24 cellular contexts compared by ENCODE assay signal in genomic region chrX:18889346-18889745, GRCh38.
DNase-seq lines count a peak whose midpoint lies in the region; ATAC-seq, FAIRE-seq and TF ChIP-seq lines count a peak whose summit lies in the region.
"Had no signal": no experiment of that assay in that cellular context is flagged by ENCODE, and none has a peak within 500 bp of the region (broad histone marks: within the 10 kb centered on the region; RNA-seq: fewer than 3 reads in every experiment).

No MANE protein-coding gene starts in this region.

- H3K4me1 Mint-ChIP-seq in chondrocyte (ENCODE audit: low read depth): peaks cover 30% of the 10 kb centered on the region

- H2AFZ ChIP-seq in HepG2 (ENCODE audit: low read length): no peak overlapping the region
- H2AFZ ChIP-seq: GM23338 had no signal

- no peak for FAIRE-seq in HepG2 (lab: Jason Lieb, UNC)
- FAIRE-seq: A549, GM12891 had no signal

- H3K4me1 ChIP-seq in HepG2 (ENCODE audit: insufficient read depth, low read length): peaks cover 32% of the 10 kb centered on the region
- H3K4me1 ChIP-seq in right lobe of liver: peaks cover 0 to 14% (median 0%) of the 10 kb centered on the region in 4 donors
- peaks cover 0 to 32% (median 21%) of the 10 kb centered on the region in 6 donors for H3K4me1 ChIP-seq in spleen

- in situ Hi-C loops in HepG2 (cut with HindIII; ENCODE audit: extremely low pct_ligation_motif_present, low pct_unique_long_range_greater_than_20kb) (loop anchor here (10.0 to 25.0 kb wide), 2 partner anchors 277 to 495 kb away; no protein-coding TSS in a partner anchor), GM13977 (cut with MboI; ENCODE audit: low pct_unique_long_range_greater_than_20kb, low sequenced_read_pairs, unreplicated experiment) (loop anchor here (25.0 kb wide), 1 partner anchor 477 kb away; no protein-coding TSS in a partner anchor)

- no peaks in the 10 kb centered on the region for H3K79me2 ChIP-seq in HepG2 (ENCODE audit: insufficient read depth, low read length)

- H3K27me3 ChIP-seq in HepG2 (ENCODE audit: control insufficient read depth in 1 of 2, insufficient read depth in 2 of 2, low read length in 2 of 2) (no peaks in the 10 kb centered on the region), right lobe of liver (no peaks in the 10 kb centered on the region), spleen (replicated peaks in 1 of 7) (no peaks in the 10 kb centered on the region)
- H3K27me3 ChIP-seq: BE2C had no signal

- ATAC-seq in HepG2 (no peak), right lobe of liver (no peak), GM18517 (IDR thresholded peaks at IDR 0.05; ENCODE audit: unreplicated experiment) (no peak)
- ATAC-seq: A549, GM23338, HCT116 had no signal

- WGBS in HepG2 (ENCODE audit: low lambda C conversion rate): 60% methylated on average over 1 of the region's 6 CpGs
- WGBS in right lobe of liver (ENCODE audit: insufficient coverage, low coverage, low lambda C conversion rate, missing lambda C conversion rate): 40% methylated on average over 2 of the region's 6 CpGs
- 78 to 94% (median 90%) methylated on average over 1 to 6 of the region's 6 CpGs for WGBS in spleen, 5 donors

- DNase-seq in HepG2 (ENCODE audit: low spot score) (no peak), right lobe of liver (no peak), spleen (peak; percentile 41), GM13977 (ENCODE audit: low spot score) (no peak), chondrocyte (ENCODE audit: low spot score) (no peak)
- DNase-seq: 8988T; ACHN; AML-193; BE2C; Calu3; CD4-positive, alpha-beta T cell; COR-L47; DMS53; DMS79 treated with DMSO at 0.1 percent for 48 hours; GF-D8; H9 had no signal

- POLR2A ChIA-PET in HepG2 (lab: Yijun Ruan, JAX): no interaction called here

- TF ChIP-seq EP300 in HepG2 (IDR thresholded peaks at IDR 0.05; ENCODE audit: low read depth in 2 of 2, low read length in 2 of 2) (no peak), HepG2 (CRISPR knock-in tag; IDR thresholded peaks at IDR 0.05; ENCODE audit: borderline replicate concordance) (no peak)

- no peak overlapping the region for H3K4me2 ChIP-seq in HepG2 (ENCODE audit: low read depth, low read length)
- H3K4me2 ChIP-seq: A549, GM23338 had no signal

- H3K4me3 ChIP-seq in HepG2 (replicated peaks in 1 of 3; ENCODE audit: insufficient read depth in 1 of 3, low read depth in 2 of 3, low read length in 3 of 3) (no peak overlapping the region), right lobe of liver (no peak overlapping the region), spleen (no peak overlapping the region)
- H3K4me3 ChIP-seq: A549; BLaER1 treated with 17β-estradiol and CSF1 and Interleukin-3, amounts not matched to agents 10 nM and 100 nM; GM23338 had no signal

- intact Hi-C loops in HepG2 (cut with micrococcal nuclease; ENCODE audit: unreplicated experiment) (loop anchor here (5.0 kb wide), 2 partner anchors 212 to 497 kb away; no protein-coding TSS in a partner anchor), right lobe of liver (cut with DNase I) (no loop called here), spleen (cut with DNase I; ENCODE audit: low total_unique reads) (no loop called here)

- CTCF ChIA-PET in HepG2 (lab: Yijun Ruan, JAX; ENCODE audit: low intra/inter-chr PET ratio, low total read pairs): no interaction called here

- H3K9me3 ChIP-seq in HepG2 (ENCODE audit: low read length): no peaks in the 10 kb centered on the region
- H3K9me3 ChIP-seq in right lobe of liver: no peaks in the 10 kb centered on the region
- no peaks in the 10 kb centered on the region for H3K9me3 ChIP-seq in spleen
- H3K9me3 ChIP-seq: A549; BE2C; BLaER1 treated with 17β-estradiol and CSF1 and Interleukin-3, amounts not matched to agents 10 nM and 100 nM had no signal

- H3K9ac ChIP-seq in HepG2 (ENCODE audit: insufficient read depth, low read depth, low read length): no peak overlapping the region
- H3K9ac ChIP-seq: BLaER1 treated with 17β-estradiol and CSF1 and Interleukin-3, amounts not matched to agents 10 nM and 100 nM had no signal

- no peaks in the 10 kb centered on the region for H3K27me3 Mint-ChIP-seq in chondrocyte (ENCODE audit: low read depth)
- H3K27me3 Mint-ChIP-seq: CD4-positive, alpha-beta T cell had no signal

- H4K20me1 ChIP-seq in HepG2 (ENCODE audit: insufficient read depth, low read length): no peaks in the 10 kb centered on the region

- H3K36me3 ChIP-seq in HepG2 (replicated peaks in 1 of 2; ENCODE audit: control insufficient read depth in 1 of 2, insufficient read depth in 2 of 2, low read length in 2 of 2) (peaks cover 0 to 4% of the 10 kb centered on the region in 2 experiments; a peak in 3 of 5 replicates), right lobe of liver (no peaks in the 10 kb centered on the region), spleen (peaks cover 0 to 30% (median 0%) of the 10 kb centered on the region in 6 donors)

- TF ChIP-seq RAD21 in HepG2 (CRISPR knock-in tag; IDR thresholded peaks at IDR 0.05): no peak

- H3K27ac ChIP-seq in HepG2 (ENCODE audit: extremely low read length, insufficient read depth, low read length) (no peak overlapping the region), right lobe of liver (no peak overlapping the region), angular gyrus (ENCODE audit: low read depth, low read length) (peak overlapping the region; percentile 16), spleen (no peak overlapping the region)
- H3K27ac ChIP-seq: A549; BLaER1 treated with 17β-estradiol and CSF1 and Interleukin-3, amounts not matched to agents 10 nM and 100 nM had no signal

- H3K36me3 Mint-ChIP-seq in chondrocyte (ENCODE audit: low read depth): peaks cover 2% of the 10 kb centered on the region

- TF ChIP-seq CTCF in HepG2 (CRISPR knock-in tag; IDR thresholded peaks at IDR 0.05) (no peak), right lobe of liver (IDR thresholded peaks at IDR 0.05) (no peak), spleen (IDR thresholded peaks at IDR 0.05 in 8 of 11, conservative IDR thresholded peaks at IDR 0.05 in 3 of 11) (no peak), GM13977 (IDR thresholded peaks at IDR 0.05; ENCODE audit: extremely low read depth, insufficient read depth, missing control alignments) (no peak), chondrocyte (IDR thresholded peaks at IDR 0.05) (no peak)

- H3K4me3 Mint-ChIP-seq in chondrocyte (ENCODE audit: unreplicated experiment): no peak overlapping the region
- H3K4me3 Mint-ChIP-seq: CD14-positive monocyte, GM23338, H9 had no signal

- H3K9me3 Mint-ChIP-seq in chondrocyte (ENCODE audit: low read depth): peaks cover 3% of the 10 kb centered on the region
- H3K9me3 Mint-ChIP-seq: CD4-positive, alpha-beta T cell; GM23338 had no signal

- no peak overlapping the region for H3K27ac Mint-ChIP-seq in chondrocyte (ENCODE audit: unreplicated experiment)
- H3K27ac Mint-ChIP-seq: CD4-positive, alpha-beta T cell; GM23338; H9 had no signal

- TF ChIP-seq POLR2A in HepG2 (IDR thresholded peaks at IDR 0.05; ENCODE audit: insufficient read depth in 1 of 2, low read depth in 2 of 2, low read length in 2 of 2) (no peak), right lobe of liver (IDR thresholded peaks at IDR 0.05) (no peak), spleen (IDR thresholded peaks at IDR 0.05) (no peak)

- BruUV-seq in HepG2 (replicated peaks; lab: Mats Ljungman, UMichigan): no TSS peak

TF ChIP-seq in HepG2, 621 proteins besides CTCF, POLR2A, EP300 and RAD21:
- TF ChIP-seq ZFP91 (CRISPR knock-in tag; IDR thresholded peaks at IDR 0.05; ENCODE audit: borderline replicate concordance): 0 out of 2 replicates have a peak, but pooled peaks have one; percentile 19
- no peak for TF ChIP-seq ZSCAN5A (CRISPR knock-in tag; IDR thresholded peaks at IDR 0.05; ENCODE audit: borderline replicate concordance)
- no peak for TF ChIP-seq ZNF597 (CRISPR knock-in tag; IDR thresholded peaks at IDR 0.05)
- TF ChIP-seq MTF1 (CRISPR knock-in tag; IDR thresholded peaks at IDR 0.05): no peak
- TF ChIP-seq ZNF547 (CRISPR knock-in tag; IDR thresholded peaks at IDR 0.05): no peak
- TF ChIP-seq AGO2 (optimal IDR thresholded peaks at IDR 0.05; ENCODE audit: low read depth, low read length): peak; percentile 59
- no peak for TF ChIP-seq TARDBP (CRISPR knock-in tag; IDR thresholded peaks at IDR 0.05)
